30 cellular contexts compared by ENCODE assay signal in genomic region chr20:62214067-62214466, GRCh38. TPM values are rescaled to one million over a fixed set of nuclear protein-coding genes. Genes with fewer than 3 reads are reported as not detected.
A peak's percentile ranks its signal among the peaks of the same experiment; 100 is the strongest.
DNase-seq lines count a peak whose midpoint lies in the region; ATAC-seq, FAIRE-seq and TF ChIP-seq lines count a peak whose summit lies in the region.
"Had no signal": no experiment of that assay in that cellular context is flagged by ENCODE, and none has a peak within 500 bp of the region (broad histone marks: within the 10 kb centered on the region; RNA-seq: fewer than 3 reads in every experiment).

No MANE protein-coding gene starts in this region.

- no peak for TF ChIP-seq POLR2A in A549 (IDR thresholded peaks at IDR 0.05; ENCODE audit: low read length)

- H3K4me2 ChIP-seq in A549, result peak overlapping the region; percentile 55

- DNase-seq in A549 (ENCODE audit: low read depth in 1 of 2, low spot score in 1 of 2), result no peak
- DNase-seq in COLO668 (lab: John Stamatoyannopoulos, UW; ENCODE audit: unreplicated experiment), result peak; percentile 74
- peak; percentile 63 for DNase-seq in NCI-H345 (lab: John Stamatoyannopoulos, UW)
- DNase-seq in NCI-H524 (lab: John Stamatoyannopoulos, UW), result no peak
- DNase-seq in activated CD4-positive, alpha-beta T cell treated with anti-CD3 and anti-CD28 coated beads, Interleukin-2, amount 10 ng/mL, durations not matched to agents 7 days and 5 days, result no peak
- no peak for DNase-seq in GM03348 (ENCODE audit: low spot score)
- DNase-seq: activated CD4-positive, alpha-beta memory T cell treated with anti-CD3 and anti-CD28 coated beads, Interleukin-2, amount 10 ng/mL, durations not matched to agents 7 days and 5 days; activated CD4-positive, CD25-positive, alpha-beta regulatory T cell treated with anti-CD3 and anti-CD28 coated beads, Interleukin-2, amount 50 U/mL, for 72 hours; anterior cingulate cortex; colonic mucosa; effector CD8-positive, alpha-beta T cell; H7; kidney; lower lobe of right lung; mucosa of descending colon; NCI-H2227 treated with DMSO at 0.1 percent for 48 hours; stimulated activated naive CD8-positive, alpha-beta T cell treated with anti-CD3 and anti-CD28 coated beads, Interleukin-15, Interleukin-2, amounts not matched to agents 100 U/mL and 50 U/mL, for 24 hours; testis had no signal

- TF ChIP-seq CTCF in A549 (IDR thresholded peaks at IDR 0.05) (no peak), VCaP (conservative IDR thresholded peaks at IDR 0.05) (no peak)

- FAIRE-seq in A549 (lab: Jason Lieb, UNC), result no peak
- FAIRE-seq: kidney, RCC 7860 had no signal

- no peak overlapping the region for H3K4me3 Mint-ChIP-seq in activated CD4-positive, alpha-beta T cell treated with anti-CD3 and anti-CD28 coated beads, Interleukin-2, amount 10 ng/mL, durations not matched to agents 7 days and 5 days
- H3K4me3 Mint-ChIP-seq: activated CD4-positive, alpha-beta memory T cell treated with anti-CD3 and anti-CD28 coated beads, Interleukin-2, amount 10 ng/mL, durations not matched to agents 7 days and 5 days; natural killer cell treated with Interleukin-12 subunit alpha and Interleukin-12 subunit beta and Interleukin-15 and Interleukin-18, amount 100 ng/mL, for 72 hours had no signal

- no peak overlapping the region for H3K27ac ChIP-seq in A549
- H3K27ac ChIP-seq in VCaP, result peak overlapping the region; percentile 99
- H3K27ac ChIP-seq: colonic mucosa, epithelial cell of prostate, lower lobe of right lung, skin epidermis, testis had no signal

- no peak overlapping the region for H3K27ac Mint-ChIP-seq in activated CD4-positive, alpha-beta T cell treated with anti-CD3 and anti-CD28 coated beads, Interleukin-2, amount 10 ng/mL, durations not matched to agents 7 days and 5 days
- H3K27ac Mint-ChIP-seq: activated CD4-positive, alpha-beta memory T cell treated with anti-CD3 and anti-CD28 coated beads, Interleukin-2, amount 10 ng/mL, durations not matched to agents 7 days and 5 days; activated naive CD4-positive, alpha-beta T cell treated with anti-CD3 and anti-CD28 coated beads, Interleukin-2, amount 50 U/mL, for 72 hours; activated T-helper 2 cell treated with anti-CD3 and anti-CD28 coated beads, Interferon-gamma antibody, Interleukin-2, Interleukin-4, amounts not matched to agents 10 μg/mL and 5 μg/mL and 100 μg/mL, durations not matched to agents 14 hours and 24 hours and 36 hours; natural killer cell treated with Interleukin-12 subunit alpha and Interleukin-12 subunit beta and Interleukin-15 and Interleukin-18, amount 100 ng/mL, for 72 hours had no signal

- no peak for TF ChIP-seq RAD21 in A549 (conservative IDR thresholded peaks at IDR 0.05 in 1 of 2, IDR thresholded peaks at IDR 0.05 in 1 of 2)

- H3K9me3 Mint-ChIP-seq in activated CD4-positive, alpha-beta T cell treated with anti-CD3 and anti-CD28 coated beads, Interleukin-2, amount 10 ng/mL, durations not matched to agents 7 days and 5 days, result no peaks in the 10 kb centered on the region
- H3K9me3 Mint-ChIP-seq: activated CD4-positive, alpha-beta memory T cell treated with anti-CD3 and anti-CD28 coated beads, Interleukin-2, amount 10 ng/mL, durations not matched to agents 7 days and 5 days; activated naive CD4-positive, alpha-beta T cell treated with anti-CD3 and anti-CD28 coated beads, Interleukin-2, amount 50 U/mL, for 72 hours; activated T-helper 2 cell treated with anti-CD3 and anti-CD28 coated beads, Interferon-gamma antibody, Interleukin-2, Interleukin-4, amounts not matched to agents 10 μg/mL and 5 μg/mL and 100 μg/mL, durations not matched to agents 14 hours and 24 hours and 36 hours; natural killer cell treated with Interleukin-12 subunit alpha and Interleukin-12 subunit beta and Interleukin-15 and Interleukin-18, amount 100 ng/mL, for 72 hours had no signal

- H3K9me3 ChIP-seq in A549, result no peaks in the 10 kb centered on the region
- H3K9me3 ChIP-seq: colonic mucosa, lower lobe of right lung, mucosa of descending colon, testis had no signal

- CTCF ChIA-PET in A549 (lab: Yijun Ruan, JAX), result no interaction called here
- CTCF ChIA-PET in activated CD4-positive, alpha-beta T cell treated with anti-CD3 and anti-CD28 coated beads, Interleukin-2, amount 10 ng/mL, durations not matched to agents 7 days and 5 days (lab: Charles Lee), result no interaction called here

- ATAC-seq in A549 (peak; percentile 6 to 12; a peak in 2 of 6 replicates), HG03039 (IDR thresholded peaks at IDR 0.05; ENCODE audit: unreplicated experiment) (no peak)
- ATAC-seq: activated naive CD4-positive, alpha-beta T cell treated with anti-CD3 and anti-CD28 coated beads, Interleukin-2, amount 50 U/mL, for 72 hours; lower lobe of right lung; mucosa of descending colon; natural killer cell treated with Interleukin-12 subunit alpha and Interleukin-12 subunit beta and Interleukin-15 and Interleukin-18, amount 100 ng/mL, for 72 hours; stimulated activated naive CD8-positive, alpha-beta T cell treated with anti-CD3 and anti-CD28 coated beads, Interleukin-15, Interleukin-2, amounts not matched to agents 100 U/mL and 50 U/mL, for 24 hours had no signal

- H3K4me1 Mint-ChIP-seq in activated CD4-positive, alpha-beta T cell treated with anti-CD3 and anti-CD28 coated beads, Interleukin-2, amount 10 ng/mL, durations not matched to agents 7 days and 5 days, result no peaks in the 10 kb centered on the region
- H3K4me1 Mint-ChIP-seq: activated CD4-positive, alpha-beta memory T cell treated with anti-CD3 and anti-CD28 coated beads, Interleukin-2, amount 10 ng/mL, durations not matched to agents 7 days and 5 days had no signal

- 17% methylated on average over 12 of the region's 12 CpGs for WGBS in A549 (ENCODE audit: missing lambda C conversion rate)

- H3K4me3 ChIP-seq in A549, result no peak overlapping the region
- H3K4me3 ChIP-seq: colonic mucosa, lower lobe of right lung, mucosa of descending colon, skin epidermis, testis had no signal

- peaks cover 7% of the 10 kb centered on the region; the same call in 2 of the 3 replicates for H3K4me1 ChIP-seq in A549
- H3K4me1 ChIP-seq: colonic mucosa, lower lobe of right lung had no signal

- no peaks in the 10 kb centered on the region for H3K36me3 Mint-ChIP-seq in activated CD4-positive, alpha-beta T cell treated with anti-CD3 and anti-CD28 coated beads, Interleukin-2, amount 10 ng/mL, durations not matched to agents 7 days and 5 days (ENCODE audit: low read depth)
- H3K36me3 Mint-ChIP-seq: activated naive CD4-positive, alpha-beta T cell treated with anti-CD3 and anti-CD28 coated beads, Interleukin-2, amount 50 U/mL, for 72 hours; natural killer cell treated with Interleukin-12 subunit alpha and Interleukin-12 subunit beta and Interleukin-15 and Interleukin-18, amount 100 ng/mL, for 72 hours had no signal

- peaks cover 11% of the 10 kb centered on the region for H3K27me3 Mint-ChIP-seq in activated CD4-positive, alpha-beta T cell treated with anti-CD3 and anti-CD28 coated beads, Interleukin-2, amount 10 ng/mL, durations not matched to agents 7 days and 5 days

- no peak for TF ChIP-seq EP300 in A549 (IDR thresholded peaks at IDR 0.05)

- POLR2A ChIA-PET in A549 (lab: Yijun Ruan, JAX), result no interaction called here
- POLR2A ChIA-PET in activated CD4-positive, alpha-beta T cell treated with anti-CD3 and anti-CD28 coated beads, Interleukin-2, amount 10 ng/mL, durations not matched to agents 7 days and 5 days (lab: Charles Lee), result no interaction called here

TF ChIP-seq in A549, 52 proteins besides CTCF, POLR2A, EP300 and RAD21:
- TF ChIP-seq, protein P1, sequence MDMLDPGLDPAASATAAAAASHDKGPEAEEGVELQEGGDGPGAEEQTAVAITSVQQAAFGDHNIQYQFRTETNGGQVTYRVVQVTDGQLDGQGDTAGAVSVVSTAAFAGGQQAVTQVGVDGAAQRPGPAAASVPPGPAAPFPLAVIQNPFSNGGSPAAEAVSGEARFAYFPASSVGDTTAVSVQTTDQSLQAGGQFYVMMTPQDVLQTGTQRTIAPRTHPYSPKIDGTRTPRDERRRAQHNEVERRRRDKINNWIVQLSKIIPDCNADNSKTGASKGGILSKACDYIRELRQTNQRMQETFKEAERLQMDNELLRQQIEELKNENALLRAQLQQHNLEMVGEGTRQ (IDR thresholded peaks at IDR 0.05), result no peak
- TF ChIP-seq CBX2 (IDR thresholded peaks at IDR 0.05; ENCODE audit: borderline replicate concordance, low read depth), result no peak
- TF ChIP-seq BHLHE40 (IDR thresholded peaks at IDR 0.05; ENCODE audit: low read depth, low read length), result no peak
- no peak for TF ChIP-seq CHD4 (IDR thresholded peaks at IDR 0.05; ENCODE audit: borderline replicate concordance)
- no peak for TF ChIP-seq HEYL (CRISPR knock-in tag; IDR thresholded peaks at IDR 0.05)
- TF ChIP-seq KDM1A (IDR thresholded peaks at IDR 0.05; ENCODE audit: low read depth), result no peak
- TF ChIP-seq ZNF302 (CRISPR knock-in tag; IDR thresholded peaks at IDR 0.05), result no peak
- no peak for TF ChIP-seq KDM5A (IDR thresholded peaks at IDR 0.05)

RNA-seq across cellular contexts. Expression of gene HRH3, which starts 6.0 kb away (rescaled TPM):
- polyA plus RNA-seq in A549 (2011; rRNA removed) (not detected in 2 replicates), A549 (2017; fragmentation: RNase III; extraction: RNeasy Plus Mini Kit Qiagen cat#74134 plus additional on column Dnase treatment) (not detected in 3 replicates)
- polyA plus RNA-seq in A549 (2012; cell fraction: cytosol; rRNA removed), result not detected in 2 replicates
- not detected in 2 replicates for polyA plus RNA-seq in A549 (2012; cell fraction: nucleus; rRNA removed)
- not detected in 2 replicates for polyA minus RNA-seq in A549 (2011; rRNA and poly(A)+ RNA removed)
- not detected for total RNA-seq in activated CD4-positive, alpha-beta T cell treated with anti-CD3 and anti-CD28 coated beads, Interleukin-2, amount 10 ng/mL, durations not matched to agents 7 days and 5 days
- total RNA-seq: activated CD4-positive, alpha-beta memory T cell treated with anti-CD3 and anti-CD28 coated beads, Interleukin-2, amount 10 ng/mL, durations not matched to agents 7 days and 5 days; activated naive CD4-positive, alpha-beta T cell treated with anti-CD3 and anti-CD28 coated beads, Interleukin-2, amount 50 U/mL, for 72 hours; activated T-helper 2 cell treated with anti-CD3 and anti-CD28 coated beads, Interferon-gamma antibody, Interleukin-2, Interleukin-4, amounts not matched to agents 10 μg/mL and 5 μg/mL and 100 μg/mL, durations not matched to agents 14 hours and 24 hours and 36 hours; colonic mucosa; kidney; lower lobe of right lung; M059J; natural killer cell treated with Interleukin-12 subunit alpha and Interleukin-12 subunit beta and Interleukin-15 and Interleukin-18, amount 100 ng/mL, for 72 hours; osteoblast; T-helper 1 cell treated with Interleukin-12 subunit alpha and Interleukin-12 subunit beta and Interleukin-4 antibody, amounts not matched to agents 30 ng/mL and 1 ng/mL, for 36 hours had no signal
- polyA plus RNA-seq: AG04450 had no signal

RNA-seq across cellular contexts. Expression of gene OSBPL2, which starts 24.3 kb away (rescaled TPM):
- polyA plus RNA-seq in A549 (2011; rRNA removed) (12.8 and 14.8 TPM in 2 replicates), A549 (2017; fragmentation: RNase III; extraction: RNeasy Plus Mini Kit Qiagen cat#74134 plus additional on column Dnase treatment) (13.7 to 15.3 TPM (median 14.6 TPM) in 3 replicates)
- 10.0 and 10.9 TPM in 2 replicates for polyA plus RNA-seq in A549 (2012; cell fraction: cytosol; rRNA removed)
- 14.7 and 21.9 TPM in 2 replicates for polyA plus RNA-seq in A549 (2012; cell fraction: nucleus; rRNA removed)
- polyA minus RNA-seq in A549 (2011; rRNA and poly(A)+ RNA removed), result 20.7 and 22.4 TPM in 2 replicates
- total RNA-seq in activated CD4-positive, alpha-beta T cell treated with anti-CD3 and anti-CD28 coated beads, Interleukin-2, amount 10 ng/mL, durations not matched to agents 7 days and 5 days, result 10 to 100 TPM; 30.2 to 30.9 TPM

RNA-seq across cellular contexts. Expression of gene MTG2, which starts 31.2 kb away (rescaled TPM):
- polyA plus RNA-seq in A549 (2011; rRNA removed), result 21.8 and 21.9 TPM in 2 replicates
- polyA plus RNA-seq in A549 (2012; cell fraction: cytosol; rRNA removed), result 31.9 and 32.0 TPM in 2 replicates
- 44.3 and 54.0 TPM in 2 replicates for polyA plus RNA-seq in A549 (2012; cell fraction: nucleus; rRNA removed)
- polyA plus RNA-seq in A549 (2017; fragmentation: RNase III; extraction: RNeasy Plus Mini Kit Qiagen cat#74134 plus additional on column Dnase treatment), result 25.3 to 28.7 TPM (median 25.7 TPM) in 3 replicates
- polyA minus RNA-seq in A549 (2011; rRNA and poly(A)+ RNA removed), result 14.9 and 17.7 TPM in 2 replicates
- total RNA-seq in activated CD4-positive, alpha-beta T cell treated with anti-CD3 and anti-CD28 coated beads, Interleukin-2, amount 10 ng/mL, durations not matched to agents 7 days and 5 days, result 10 to 100 TPM; 33.6 to 37.3 TPM

Comparison
In these comparisons a context has a peak if more than half of its experiments do, and no peak if none do; other contexts are left out.
1. DNase-seq: peak in COLO668 (single experiment) and NCI-H345 (single experiment); none in A549 (0 of 2), NCI-H524 (0 of 2), activated CD4-positive, alpha-beta T cell treated with anti-CD3 and anti-CD28 coated beads, Interleukin-2, amount 10 ng/mL, durations not matched to agents 7 days and 5 days (single experiment) and GM03348 (single experiment).